In genomic region chr2:216031960-216032689, GRCh38 we compare ENCODE assay signal across 8 cellular contexts.
DNase-seq lines count a peak whose midpoint lies in the region; ATAC-seq and TF ChIP-seq lines count a peak whose summit lies in the region.

No MANE protein-coding gene starts in this region.

- no peak for TF ChIP-seq CTCF in fibroblast of mammary gland (conservative IDR thresholded peaks at IDR 0.05; ENCODE audit: control insufficient read depth, insufficient read depth, low read depth, low read length)

- intact Hi-C loops in head of caudate nucleus (cut with DNase I) = no loop called here

- ATAC-seq in GM21423 (IDR thresholded peaks at IDR 0.05; ENCODE audit: unreplicated experiment) (peak; percentile 69), HG03521 (IDR thresholded peaks at IDR 0.05; ENCODE audit: unreplicated experiment) (peak; percentile 72)

- DNase-seq in fibroblast of mammary gland (ENCODE audit: low read depth) = peak; percentile 87
- DNase-seq in NCI-H524 treated with DMSO at 0.1 percent for 48 hours (lab: John Stamatoyannopoulos, UW) = no peak
- no peak for DNase-seq in DMS 273 treated with DMSO at 0.1 percent for 48 hours (lab: John Stamatoyannopoulos, UW)
- DNase-seq in head of caudate nucleus = no peak
- no peak for DNase-seq in activated CD8-positive, alpha-beta memory T cell treated with anti-CD3 and anti-CD28 coated beads for 24 hours

- H3K4me3 ChIP-seq in GM08714 (ENCODE audit: low read length) (peak overlapping the region; percentile 21; the same call in 1 of the 2 replicates), fibroblast of mammary gland (ENCODE audit: control insufficient read depth, low read depth, low read length) (no peak overlapping the region)
